In genomic region chr3:152380048-152380447, GRCh38 we compare ENCODE assay signal across 12 cellular contexts.
A peak's percentile ranks its signal among the peaks of the same experiment; 100 is the strongest.
DNase-seq lines count a peak whose midpoint lies in the region; ATAC-seq and TF ChIP-seq lines count a peak whose summit lies in the region.
"Had no signal": no experiment of that assay in that cellular context is flagged by ENCODE, and none has a peak within 500 bp of the region (broad histone marks: within the 10 kb centered on the region; RNA-seq: fewer than 3 reads in every experiment).

No MANE protein-coding gene starts in this region.

- no peak overlapping the region for H2AK5ac ChIP-seq in IMR-90 (ENCODE audit: low read depth, low read length)

- peak overlapping the region; percentile 65; the same call in 1 of the 2 replicates for H3K14ac ChIP-seq in IMR-90 (replicated peaks; ENCODE audit: low read depth, low read length)

- H4K91ac ChIP-seq in IMR-90 (ENCODE audit: insufficient read depth, low read depth, low read length): no peak overlapping the region

- POLR2A ChIA-PET in IMR-90 (lab: Charles Lee; ENCODE audit: unreplicated experiment): no interaction called here

- WGBS in IMR-90 (ENCODE audit: extremely low coverage in 2 of 2, insufficient read length in 1 of 2), 2 experiments: no CpG with 5 or more reads among the region's 4 CpGs

- no peak overlapping the region for H2AFZ ChIP-seq in IMR-90 (replicated peaks; ENCODE audit: low read length, poor library complexity)

- no peaks in the 10 kb centered on the region for H3K36me3 Mint-ChIP-seq in osteocyte (ENCODE audit: unreplicated experiment)

- dilution Hi-C loops in IMR-90 (cut with HindIII; ENCODE audit: low sequenced_read_pairs, unreplicated experiment): no loop called here

- intact Hi-C loops in IMR-90 (cut with micrococcal nuclease): no loop called here

- H3K23ac ChIP-seq in IMR-90 (ENCODE audit: low read depth, low read length): peak overlapping the region; percentile 65; the same call in 1 of the 2 replicates

- H3K9me3 ChIP-seq in IMR-90 (ENCODE audit: control insufficient read depth, insufficient read depth, low read length): no peaks in the 10 kb centered on the region

- peaks cover 14% of the 10 kb centered on the region for H3K4me1 ChIP-seq in IMR-90 (ENCODE audit: control insufficient read depth, insufficient read depth, low read length)

- no peak overlapping the region for H2BK120ac ChIP-seq in IMR-90 (ENCODE audit: low read depth, low read length)

- no peak overlapping the region for H2BK15ac ChIP-seq in IMR-90 (ENCODE audit: low read depth, low read length)

- no peaks in the 10 kb centered on the region for H3K9me3 Mint-ChIP-seq in osteocyte (ENCODE audit: unreplicated experiment)
- H3K9me3 Mint-ChIP-seq: activated naive CD8-positive, alpha-beta T cell treated with anti-CD3 and anti-CD28 coated beads, Interleukin-2, amount 10 ng/mL, durations not matched to agents 7 days and 5 days had no signal

- TF ChIP-seq RAD21 in IMR-90 (IDR thresholded peaks at IDR 0.05; ENCODE audit: low read length): no peak

- H3K79me1 ChIP-seq in IMR-90 (ENCODE audit: low read depth in 1 of 2, low read length in 2 of 2): peaks cover 9 to 46% of the 10 kb centered on the region in 2 experiments

- BruUV-seq in IMR-90 (replicated peaks; lab: Mats Ljungman, UMichigan): no TSS peak

- TF ChIP-seq CTCF in IMR-90 (conservative IDR thresholded peaks at IDR 0.05; ENCODE audit: low read depth, low read length) (no peak), coronary artery (IDR thresholded peaks at IDR 0.05) (no peak), osteocyte (IDR thresholded peaks at IDR 0.05) (no peak)

- H2BK5ac ChIP-seq in IMR-90 (ENCODE audit: low read depth, low read length, poor library complexity, severe bottlenecking): peak overlapping the region; percentile 41

- H3K4ac ChIP-seq in IMR-90 (ENCODE audit: low read depth, low read length): no peak overlapping the region

- H4K5ac ChIP-seq in IMR-90 (ENCODE audit: low read depth, low read length): no peak overlapping the region; the same call in 1 of the 2 replicates

- H3K9me1 ChIP-seq in IMR-90 (ENCODE audit: insufficient read depth, low read length): peaks cover 10% of the 10 kb centered on the region

- H4K8ac ChIP-seq in IMR-90 (ENCODE audit: low read depth in 2 of 2, low read length in 2 of 2): peak overlapping the region in 1 of 2 experiments; percentile 12; a peak in 2 of 4 replicates

- in situ Hi-C loops in IMR-90 (cut with MboI; ENCODE audit: low sequenced_read_pairs): no loop called here

- ATAC-seq in IMR-90 (ENCODE audit: low read depth): no peak

- DNase-seq in CD1c-positive myeloid dendritic cell (ENCODE audit: extremely low spot score) (peak; percentile 50), IMR-90 (no peak), coronary artery (ENCODE audit: low spot score) (no peak), osteocyte (ENCODE audit: extremely low spot score, unreplicated experiment) (no peak), NCI-H510A treated with DMSO at 0.1 percent for 48 hours (lab: John Stamatoyannopoulos, UW) (no peak), DMS79 (lab: John Stamatoyannopoulos, UW) (no peak), NCI-H146 treated with DMSO at 0.1 percent for 48 hours (lab: John Stamatoyannopoulos, UW; ENCODE audit: unreplicated experiment) (no peak)
- DNase-seq in stimulated activated naive CD4-positive, alpha-beta T cell treated with Interleukin-2 at 50 U/mL for 16 hours (lab: John Stamatoyannopoulos, UW): no peak
- DNase-seq: activated naive CD8-positive, alpha-beta T cell treated with anti-CD3 and anti-CD28 coated beads, Interleukin-2, amount 10 ng/mL, durations not matched to agents 7 days and 5 days; NCI-H2029 treated with DMSO at 0.1 percent for 48 hours; occipital lobe; WERI-Rb-1 had no signal

- H3K4me3 ChIP-seq in IMR-90 (ENCODE audit: insufficient read depth, low read depth, low read length) (no peak overlapping the region), coronary artery (peak overlapping the region; percentile 27)

- no peak overlapping the region for H3K56ac ChIP-seq in IMR-90 (ENCODE audit: extremely low read depth, insufficient read depth, low read length)

- H3K27ac ChIP-seq in IMR-90 (ENCODE audit: insufficient read depth, low read length): 0 out of 2 replicates have a peak overlapping the region, but pooled peaks have one; percentile 37
- H3K27ac ChIP-seq in coronary artery: peak overlapping the region; percentile 56 to 62
- H3K27ac ChIP-seq: WERI-Rb-1 had no signal

- peaks cover 4% of the 10 kb centered on the region for H3K36me3 ChIP-seq in IMR-90 (ENCODE audit: control insufficient read depth, insufficient read depth, low read length)
- H3K36me3 ChIP-seq: WERI-Rb-1 had no signal

- no peak for TF ChIP-seq POLR2A in IMR-90 (IDR thresholded peaks at IDR 0.05; ENCODE audit: low read depth, low read length)

- H3K27me3 ChIP-seq in IMR-90 (ENCODE audit: control insufficient read depth, insufficient read depth, low read length): no peaks in the 10 kb centered on the region

- CTCF ChIA-PET in IMR-90 (lab: Yijun Ruan, JAX): no interaction called here

- H3K4me2 ChIP-seq in IMR-90 (ENCODE audit: low read depth, low read length): peak overlapping the region; percentile 48; the same call in 1 of the 2 replicates

- no peaks in the 10 kb centered on the region for H3K27me3 Mint-ChIP-seq in osteocyte (ENCODE audit: unreplicated experiment)
- H3K27me3 Mint-ChIP-seq: activated naive CD8-positive, alpha-beta T cell treated with anti-CD3 and anti-CD28 coated beads, Interleukin-2, amount 10 ng/mL, durations not matched to agents 7 days and 5 days had no signal

- peak overlapping the region; percentile 67 for H3K18ac ChIP-seq in IMR-90 (ENCODE audit: low read depth, low read length)

- peaks cover 77% of the 10 kb centered on the region for H3K4me1 Mint-ChIP-seq in osteocyte (ENCODE audit: unreplicated experiment)

- no peak overlapping the region for H2AK9ac ChIP-seq in IMR-90 (replicated peaks; ENCODE audit: low read depth, low read length, poor library complexity)

- peaks cover 29% of the 10 kb centered on the region for H4K20me1 ChIP-seq in IMR-90 (ENCODE audit: insufficient read depth, low read length)

- H3K27ac Mint-ChIP-seq in osteocyte (ENCODE audit: unreplicated experiment): peak overlapping the region; percentile 87
- H3K27ac Mint-ChIP-seq: activated naive CD8-positive, alpha-beta T cell treated with anti-CD3 and anti-CD28 coated beads, Interleukin-2, amount 10 ng/mL, durations not matched to agents 7 days and 5 days had no signal

- H3K4me3 Mint-ChIP-seq in osteocyte (ENCODE audit: unreplicated experiment): no peak overlapping the region
- H3K4me3 Mint-ChIP-seq: activated naive CD8-positive, alpha-beta T cell treated with anti-CD3 and anti-CD28 coated beads, Interleukin-2, amount 10 ng/mL, durations not matched to agents 7 days and 5 days had no signal

- 0 out of 2 replicates have a peak overlapping the region, but pooled peaks have one; percentile 17 for H3K9ac ChIP-seq in IMR-90 (ENCODE audit: low read depth, low read length)

- no peak overlapping the region for H2BK20ac ChIP-seq in IMR-90 (ENCODE audit: low read depth, low read length)

TF ChIP-seq in IMR-90, 13 proteins besides CTCF, POLR2A, EP300 and RAD21:
- TF ChIP-seq RFX5 (IDR thresholded peaks at IDR 0.05; ENCODE audit: low read depth, low read length) (no peak), FOS (IDR thresholded peaks at IDR 0.05; ENCODE audit: low read depth, low read length) (no peak), MXI1 (IDR thresholded peaks at IDR 0.05; ENCODE audit: borderline replicate concordance, low read depth, low read length) (no peak), MAFK (IDR thresholded peaks at IDR 0.05; ENCODE audit: low read depth, low read length) (no peak), BHLHE40 (IDR thresholded peaks at IDR 0.05; ENCODE audit: low read depth, low read length) (no peak), CHD1 (IDR thresholded peaks at IDR 0.05; ENCODE audit: low read depth, low read length) (no peak), SMC3 (IDR thresholded peaks at IDR 0.05; ENCODE audit: low read depth, low read length) (no peak)
- TF ChIP-seq, protein P1, sequence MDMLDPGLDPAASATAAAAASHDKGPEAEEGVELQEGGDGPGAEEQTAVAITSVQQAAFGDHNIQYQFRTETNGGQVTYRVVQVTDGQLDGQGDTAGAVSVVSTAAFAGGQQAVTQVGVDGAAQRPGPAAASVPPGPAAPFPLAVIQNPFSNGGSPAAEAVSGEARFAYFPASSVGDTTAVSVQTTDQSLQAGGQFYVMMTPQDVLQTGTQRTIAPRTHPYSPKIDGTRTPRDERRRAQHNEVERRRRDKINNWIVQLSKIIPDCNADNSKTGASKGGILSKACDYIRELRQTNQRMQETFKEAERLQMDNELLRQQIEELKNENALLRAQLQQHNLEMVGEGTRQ (IDR thresholded peaks at IDR 0.05; ENCODE audit: low read depth, low read length): no peak
